ENCODE assay signal across 11 cellular contexts in genomic region chr11:105244157-105244820, GRCh38.
A peak's percentile ranks its signal among the peaks of the same experiment; 100 is the strongest.
DNase-seq lines count a peak whose midpoint lies in the region; ATAC-seq lines count a peak whose summit lies in the region.
"Had no signal": no experiment of that assay in that cellular context is flagged by ENCODE, and none has a peak within 500 bp of the region (broad histone marks: within the 10 kb centered on the region; RNA-seq: fewer than 3 reads in every experiment).

No MANE protein-coding gene starts in this region.

- H3K27ac ChIP-seq in epithelial cell of prostate = peak overlapping the region; percentile 48

- DNase-seq in COLO829 (ENCODE audit: low spot score) = peak; percentile 75
- peak; percentile 80 for DNase-seq in NOMO-1 treated with DMSO at 0.1 percent for 48 hours (lab: John Stamatoyannopoulos, UW; ENCODE audit: unreplicated experiment)
- peak; percentile 68 for DNase-seq in epithelial cell of prostate (ENCODE audit: low read depth, low spot score)
- DNase-seq in non-pigmented ciliary epithelial cell (ENCODE audit: low read depth) = peak; percentile 93
- DNase-seq in NCI-H1048 (lab: John Stamatoyannopoulos, UW) = no peak
- no peak for DNase-seq in DMS 273 treated with DMSO at 0.1 percent for 48 hours (lab: John Stamatoyannopoulos, UW)
- no peak for DNase-seq in iPS-NIHi11 (ENCODE audit: low spot score)
- DNase-seq: NCI-H1092 treated with DMSO at 0.1 percent for 48 hours had no signal

- ATAC-seq in GM18861 (IDR thresholded peaks at IDR 0.05; ENCODE audit: unreplicated experiment) = no peak
- ATAC-seq: GM23338, WTC11 had no signal

Comparison
In these comparisons a context has a peak if more than half of its experiments do, and no peak if none do; other contexts are left out.
1. DNase-seq: peak in COLO829 (single experiment), NOMO-1 treated with DMSO at 0.1 percent for 48 hours (single experiment), epithelial cell of prostate (single experiment) and non-pigmented ciliary epithelial cell (single experiment); none in NCI-H1048 (single experiment), DMS 273 treated with DMSO at 0.1 percent for 48 hours (single experiment) and iPS-NIHi11 (single experiment).